ENCODE assay signal across 8 cellular contexts in genomic region chr3:70870576-70870975, GRCh38.
"Had no signal": no experiment of that assay in that cellular context is flagged by ENCODE, and none has a peak within 500 bp of the region (broad histone marks: within the 10 kb centered on the region; RNA-seq: fewer than 3 reads in every experiment).

No MANE protein-coding gene starts in this region.

- H3K4me3 ChIP-seq: GM12878 had no signal

- DNase-seq: GDM1, GF-D8 had no signal

- ATAC-seq: GM12878 had no signal

- FAIRE-seq: G401.6, GM12878, GM12891, GM12892, GM18507, GM19239 had no signal
